Comparison of ENCODE assay signal across 8 cellular contexts in the genomic region with DNA sequence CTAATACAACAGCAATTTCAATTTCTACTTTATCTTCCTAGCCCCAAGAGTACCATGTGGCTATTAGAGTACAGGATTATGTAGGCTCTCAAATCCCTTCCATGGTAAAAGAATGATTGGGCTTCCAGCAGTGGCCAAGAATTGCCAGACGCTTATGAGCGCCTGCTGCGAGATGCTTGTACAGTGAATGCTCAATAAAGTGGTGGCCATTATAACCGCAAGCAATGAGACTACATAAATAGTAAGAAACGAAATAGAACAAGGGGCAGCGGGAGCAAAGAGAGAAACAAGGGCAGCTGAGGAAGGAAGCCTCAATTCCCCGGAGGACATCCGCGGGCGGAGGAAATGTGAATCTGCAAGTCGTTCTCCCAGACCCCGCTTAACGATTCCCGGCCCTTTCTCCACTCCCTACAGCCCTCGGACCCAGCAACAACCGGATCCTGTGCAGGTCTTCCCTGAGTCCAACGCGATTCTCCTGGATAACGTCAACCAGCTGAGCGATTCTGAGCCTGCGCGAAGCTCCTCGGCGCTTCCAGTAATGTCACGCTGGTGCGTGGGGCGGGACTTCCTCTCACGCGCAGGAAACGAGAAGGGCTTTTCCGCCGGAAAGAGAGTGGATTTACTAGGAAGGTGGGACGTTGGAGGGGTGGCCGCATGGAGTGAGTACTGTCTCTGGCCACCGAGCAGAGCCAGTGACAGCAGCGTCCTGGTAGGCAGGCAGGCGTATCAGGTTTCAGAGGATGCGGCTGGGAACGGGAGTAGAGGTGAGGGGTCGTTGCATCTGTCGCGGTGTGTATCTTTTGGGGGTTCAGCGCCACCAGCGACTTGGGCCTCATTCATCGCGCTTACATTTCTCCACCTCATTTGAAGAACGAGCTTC.
DNase-seq lines count a peak whose midpoint lies in the region; ATAC-seq and TF ChIP-seq lines count a peak whose summit lies in the region.

No MANE protein-coding gene starts in this region.

- peak overlapping the region; percentile 98 for H3K4me3 ChIP-seq in AG10803 (ENCODE audit: low read length)

- no peak for TF ChIP-seq CTCF in AG10803 (conservative IDR thresholded peaks at IDR 0.05; ENCODE audit: low read length)

- ATAC-seq in GM19035 (IDR thresholded peaks at IDR 0.05; ENCODE audit: unreplicated experiment) (peak; percentile 97), HG03342 (IDR thresholded peaks at IDR 0.05; ENCODE audit: unreplicated experiment) (peak; percentile 92)
- peak; percentile 94 to 98 for ATAC-seq in activated CD4-positive, CD25-positive, alpha-beta regulatory T cell treated with anti-CD3 and anti-CD28 coated beads, Interleukin-2, amount 50 U/mL, for 24 hours

- DNase-seq in AG10803 (ENCODE audit: low read depth) = peak; percentile 94
- DNase-seq in NCI-H446 (lab: John Stamatoyannopoulos, UW) = peak; percentile 79 to 94
- peak; percentile 98 for DNase-seq in cerebellar cortex (ENCODE audit: low spot score)
- peak; percentile 98 for DNase-seq in islet precursor cell
- peak; percentile 81 for DNase-seq in stimulated activated CD4-positive, alpha-beta T cell treated with anti-CD3 and anti-CD28 coated beads, Interleukin-12 subunit alpha, Interleukin-12 subunit beta, amount 100 ng/mL, for 4 hours

Comparison
In these comparisons a context has a peak if more than half of its experiments do, and no peak if none do; other contexts are left out.
1. Peak in every context shown above with its lines: DNase-seq, ATAC-seq and H3K4me3 ChIP-seq.